25 cellular contexts compared by ENCODE assay signal in genomic region chr10:50981904-50982303, GRCh38.
"Had no signal": no experiment of that assay in that cellular context is flagged by ENCODE, and none has a peak within 500 bp of the region (broad histone marks: within the 10 kb centered on the region; RNA-seq: fewer than 3 reads in every experiment).

No MANE protein-coding gene starts in this region.

- H3K36me3 ChIP-seq: colonic mucosa, esophagus squamous epithelium, gastrocnemius medialis, heart left ventricle had no signal

- ATAC-seq: effector memory CD8-positive, alpha-beta T cell; esophagus mucosa; gastrocnemius medialis; heart left ventricle; left colon; left lobe of liver; left ventricle myocardium superior; naive thymus-derived CD4-positive, alpha-beta T cell had no signal

- DNase-seq: colonic mucosa; cortex of kidney; effector CD8-positive, alpha-beta T cell; effector memory CD8-positive, alpha-beta T cell; endodermal cell; erythroblast; esophagus squamous epithelium; foreskin fibroblast; foreskin melanocyte; gastrocnemius medialis; heart left ventricle; hypothalamus; immature natural killer cell; islet precursor cell; kidney; kidney glomerular epithelial cell; left colon; left ventricle myocardium superior; mammary epithelial cell; naive thymus-derived CD4-positive, alpha-beta T cell had no signal

- H3K9me3 ChIP-seq: colonic mucosa, esophagus squamous epithelium, gastrocnemius medialis, heart left ventricle had no signal

- H3K4me3 ChIP-seq: colonic mucosa, esophagus squamous epithelium, gastrocnemius medialis, heart left ventricle, hepatocyte, lung had no signal

- H3K27ac ChIP-seq: colonic mucosa, epithelial cell of prostate, esophagus squamous epithelium, gastrocnemius medialis, heart left ventricle, hepatocyte had no signal

- H3K27me3 ChIP-seq: colonic mucosa, esophagus squamous epithelium, gastrocnemius medialis, heart left ventricle, hepatocyte had no signal

- H3K4me2 ChIP-seq: hepatocyte had no signal

- H3K4me1 ChIP-seq: colonic mucosa, esophagus squamous epithelium, heart left ventricle had no signal

- H2AFZ ChIP-seq: hepatocyte had no signal
